8 cellular contexts compared by ENCODE assay signal in the genomic region with DNA sequence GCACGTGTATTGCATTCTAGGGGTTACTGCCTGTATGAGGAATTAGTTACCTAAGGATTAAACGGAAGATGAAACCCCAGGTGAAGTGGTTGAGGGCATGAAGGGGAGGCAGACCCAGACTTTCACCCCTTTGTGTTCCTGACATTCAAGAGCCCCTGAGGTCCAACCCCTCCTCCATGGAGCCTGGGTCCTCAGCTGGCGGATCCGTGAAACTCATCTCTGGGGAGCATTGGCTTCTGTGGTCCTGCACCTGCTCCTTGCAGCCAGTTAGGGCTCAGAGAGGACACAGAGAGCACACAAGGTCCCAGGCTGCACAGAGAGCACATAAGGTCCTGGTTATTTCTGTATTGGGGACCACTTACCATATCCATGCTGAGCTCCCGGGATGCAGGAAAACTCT. TPM values are rescaled to one million over a fixed set of nuclear protein-coding genes. Genes with fewer than 3 reads are reported as not detected.
"Had no signal": no experiment of that assay in that cellular context is flagged by ENCODE, and none has a peak within 500 bp of the region (broad histone marks: within the 10 kb centered on the region; RNA-seq: fewer than 3 reads in every experiment).

No MANE protein-coding gene starts in this region.

- H3K4me1 Mint-ChIP-seq: GM23338, H9 had no signal

- H3K4me2 ChIP-seq: GM23338 had no signal

- H3K27ac Mint-ChIP-seq: GM23338, H9 had no signal

- H3K4me3 Mint-ChIP-seq: GM23338, H9 had no signal

- ATAC-seq: GM23338, K562 had no signal

- DNase-seq: H9, HCEC 1CT, IMR-90, KG1 had no signal

- H3K4me3 ChIP-seq: GM23338, K562 had no signal

RNA-seq across cellular contexts. Expression of a gene that starts 7.0 kb away (rescaled TPM):
- total RNA-seq: GM23338, H1, H9, HT-29, IMR-90, K562 had no signal
- polyA plus RNA-seq: GM23338, H1, IMR-90, K562 had no signal

RNA-seq across cellular contexts. Expression of a gene that starts 12.8 kb away (rescaled TPM):
- total RNA-seq: GM23338, H1, H9, HT-29, IMR-90 had no signal
- polyA plus RNA-seq: GM23338, H1, IMR-90 had no signal

RNA-seq across cellular contexts. Expression of a gene that starts 43.9 kb away (rescaled TPM):
- total RNA-seq: H1, H9, HT-29, IMR-90, K562 had no signal
- polyA plus RNA-seq: GM23338, H1, IMR-90, K562 had no signal
